Comparison of ENCODE assay signal across 12 cellular contexts in genomic region chr14:93049867-93050331, GRCh38.
DNase-seq lines count a peak whose midpoint lies in the region; ATAC-seq and TF ChIP-seq lines count a peak whose summit lies in the region.
"Had no signal": no experiment of that assay in that cellular context is flagged by ENCODE, and none has a peak within 500 bp of the region (broad histone marks: within the 10 kb centered on the region; RNA-seq: fewer than 3 reads in every experiment).

No MANE protein-coding gene starts in this region.

- no peak for TF ChIP-seq POLR2A in stomach (IDR thresholded peaks at IDR 0.05)

- H3K9me3 Mint-ChIP-seq in memory B cell = no peaks in the 10 kb centered on the region
- H3K9me3 Mint-ChIP-seq: natural killer cell; stimulated activated naive CD8-positive, alpha-beta T cell treated with anti-CD3 and anti-CD28 coated beads, Interleukin-15, Interleukin-2, amounts not matched to agents 100 ng/mL and 50 ng/mL, for 24 hours had no signal

- peak overlapping the region; percentile 76 for H3K27ac Mint-ChIP-seq in memory B cell
- H3K27ac Mint-ChIP-seq: stimulated activated naive CD8-positive, alpha-beta T cell treated with anti-CD3 and anti-CD28 coated beads, Interleukin-15, Interleukin-2, amounts not matched to agents 100 ng/mL and 50 ng/mL, for 24 hours had no signal

- intact Hi-C loops in stomach (cut with DNase I; ENCODE audit: low total_unique reads) = no loop called here

- H3K27ac ChIP-seq in duodenal mucosa (ENCODE audit: low read depth, low read length) (peak overlapping the region; percentile 48), stomach (peak overlapping the region in 4 of 5 donors; percentile 2 to 55 (median 39))

- H3K27me3 ChIP-seq in duodenal mucosa (ENCODE audit: control insufficient read depth in 1 of 2, insufficient read depth in 2 of 2, low read length in 2 of 2) = no peaks in the 10 kb centered on the region
- no peaks in the 10 kb centered on the region for H3K27me3 ChIP-seq in stomach
- no peaks in the 10 kb centered on the region for H3K27me3 ChIP-seq in HAP-1 (ENCODE audit: low read depth)

- no peak overlapping the region for H3K4me3 Mint-ChIP-seq in memory B cell
- H3K4me3 Mint-ChIP-seq: natural killer cell; stimulated activated naive CD8-positive, alpha-beta T cell treated with anti-CD3 and anti-CD28 coated beads, Interleukin-15, Interleukin-2, amounts not matched to agents 100 ng/mL and 50 ng/mL, for 24 hours had no signal

- TF ChIP-seq CTCF in stomach (IDR thresholded peaks at IDR 0.05) = no peak

- in situ Hi-C loops in HAP-1 (cut with MboI; ENCODE audit: low sequenced_read_pairs) = no loop called here

- H3K27me3 Mint-ChIP-seq in memory B cell = no peaks in the 10 kb centered on the region
- H3K27me3 Mint-ChIP-seq: stimulated activated naive CD8-positive, alpha-beta T cell treated with anti-CD3 and anti-CD28 coated beads, Interleukin-15, Interleukin-2, amounts not matched to agents 100 ng/mL and 50 ng/mL, for 24 hours had no signal

- no peaks in the 10 kb centered on the region for H3K9me3 ChIP-seq in duodenal mucosa (ENCODE audit: control insufficient read depth in 1 of 2, low read length in 2 of 2)
- H3K9me3 ChIP-seq in stomach = no peaks in the 10 kb centered on the region
- H3K9me3 ChIP-seq in HAP-1 = no peaks in the 10 kb centered on the region

- peaks cover 30% of the 10 kb centered on the region for H3K4me1 Mint-ChIP-seq in memory B cell

- H3K36me3 Mint-ChIP-seq in memory B cell = peaks cover 5% of the 10 kb centered on the region
- H3K36me3 Mint-ChIP-seq: natural killer cell had no signal

- H3K4me3 ChIP-seq in duodenal mucosa (ENCODE audit: low read depth in 1 of 2, low read length in 2 of 2) (peak overlapping the region; percentile 28 to 31), stomach (no peak overlapping the region), HAP-1 (no peak overlapping the region)

- H3K36me3 ChIP-seq in duodenal mucosa (ENCODE audit: control insufficient read depth in 1 of 2, insufficient read depth in 2 of 2, low read length in 2 of 2) = no peaks in the 10 kb centered on the region
- H3K36me3 ChIP-seq in stomach = peaks cover 0 to 6% (median 0%) of the 10 kb centered on the region in 4 donors
- H3K36me3 ChIP-seq in HAP-1 (replicated peaks) = no peaks in the 10 kb centered on the region; the same call in 1 of the 2 replicates

- DNase-seq in M059J (ENCODE audit: low read depth) (peak; percentile 26), memory B cell (ENCODE audit: low spot score in 2 of 2) (no peak), stomach (peak; percentile 44), HAP-1 (ENCODE audit: low spot score in 2 of 2) (no peak), NCI-H187 (lab: John Stamatoyannopoulos, UW) (no peak)
- DNase-seq in activated CD4-positive, alpha-beta T cell treated with anti-CD3 and anti-CD28 coated beads, Interleukin-2, amount 50 U/mL, for 4 hours = no peak
- DNase-seq in activated CD4-positive, CD25-positive, alpha-beta regulatory T cell (lab: John Stamatoyannopoulos, UW) = no peak
- DNase-seq: amygdala, natural killer cell, NCI-H345 had no signal

- H3K4me1 ChIP-seq in duodenal mucosa (ENCODE audit: control insufficient read depth in 1 of 2, insufficient read depth in 2 of 2, low read length in 2 of 2) (peaks cover 88 to 92% of the 10 kb centered on the region in 2 donors), stomach (peaks cover 35 to 69% (median 48%) of the 10 kb centered on the region in 4 donors), HAP-1 (peaks cover 14% of the 10 kb centered on the region)

- ATAC-seq in memory B cell (ENCODE audit: low read depth) = no peak
- ATAC-seq: natural killer cell had no signal

- H3K9ac ChIP-seq in duodenal mucosa (ENCODE audit: low read depth in 1 of 2, low read length in 2 of 2) = peak overlapping the region; percentile 35 to 50

- no peak for TF ChIP-seq EP300 in stomach (IDR thresholded peaks at IDR 0.05)

- WGBS in stomach, 5 donors = 20 to 32% (median 24%) methylated on average over 12 of the region's 12 CpGs

Comparison
In these comparisons a context has a peak if more than half of its experiments do, and no peak if none do; other contexts are left out.
1. DNase-seq: peak in M059J (single experiment) and stomach (single experiment); none in memory B cell (0 of 2), HAP-1 (0 of 2), NCI-H187 (0 of 2), activated CD4-positive, alpha-beta T cell treated with anti-CD3 and anti-CD28 coated beads, Interleukin-2, amount 50 U/mL, for 4 hours (0 of 2) and activated CD4-positive, CD25-positive, alpha-beta regulatory T cell (0 of 4).
2. H3K4me3 ChIP-seq: peak in duodenal mucosa (2 of 2); none in stomach (0 of 4) and HAP-1 (single experiment).